10 cellular contexts compared by ENCODE assay signal in genomic region chr19:13959962-13960862, GRCh38.
DNase-seq lines count a peak whose midpoint lies in the region; ATAC-seq and TF ChIP-seq lines count a peak whose summit lies in the region.
"Had no signal": no experiment of that assay in that cellular context is flagged by ENCODE, and none has a peak within 500 bp of the region (broad histone marks: within the 10 kb centered on the region; RNA-seq: fewer than 3 reads in every experiment).

No MANE protein-coding gene starts in this region.

- peak; percentile 22 for TF ChIP-seq CTCF in fibroblast of pulmonary artery (IDR thresholded peaks at IDR 0.05; ENCODE audit: low read length, missing control alignments)

- H3K4me3 Mint-ChIP-seq in stimulated activated effector memory CD8-positive, alpha-beta T cell treated with anti-CD3 and anti-CD28 coated beads, Interleukin-12 subunit alpha, Interleukin-12 subunit beta, amount 100 ng/mL, for 72 hours, result no peak overlapping the region

- DNase-seq in activated T-cell treated with anti-CD3 and anti-CD28 coated beads, Interleukin-2, amount 50 U/mL, for 1 hour, result peak; percentile 51
- DNase-seq in activated T-cell treated with anti-CD3 and anti-CD28 coated beads for 4 hours (no peak), fibroblast of pulmonary artery (ENCODE audit: low read depth) (no peak), SKM-1 treated with dmso at 0.1 percent for 144 hours (lab: John Stamatoyannopoulos, UW; ENCODE audit: unreplicated experiment) (no peak), NCI-H146 (lab: John Stamatoyannopoulos, UW) (no peak)
- DNase-seq in stimulated activated effector memory CD8-positive, alpha-beta T cell treated with anti-CD3 and anti-CD28 coated beads, Interleukin-12 subunit alpha, Interleukin-12 subunit beta, amount 100 ng/mL, for 72 hours (ENCODE audit: low spot score in 2 of 2), result no peak
- DNase-seq: amniotic stem cell had no signal

- peaks cover 73% of the 10 kb centered on the region for H3K36me3 Mint-ChIP-seq in stimulated activated effector memory CD8-positive, alpha-beta T cell treated with anti-CD3 and anti-CD28 coated beads, Interleukin-12 subunit alpha, Interleukin-12 subunit beta, amount 100 ng/mL, for 72 hours

- no peaks in the 10 kb centered on the region for H3K4me1 Mint-ChIP-seq in stimulated activated effector memory CD8-positive, alpha-beta T cell treated with anti-CD3 and anti-CD28 coated beads, Interleukin-12 subunit alpha, Interleukin-12 subunit beta, amount 100 ng/mL, for 72 hours

- H3K27ac Mint-ChIP-seq in stimulated activated effector memory CD8-positive, alpha-beta T cell treated with anti-CD3 and anti-CD28 coated beads, Interleukin-12 subunit alpha, Interleukin-12 subunit beta, amount 100 ng/mL, for 72 hours, result no peak overlapping the region

- ATAC-seq in SK-N-SH treated with all-trans-retinoic acid at 6 μM for 48 hours, result peak; percentile 47; the same call in 2 of the 3 replicates
- ATAC-seq in stimulated activated effector memory CD8-positive, alpha-beta T cell treated with anti-CD3 and anti-CD28 coated beads, Interleukin-12 subunit alpha, Interleukin-12 subunit beta, amount 100 ng/mL, for 72 hours, result peak; percentile 33
- no peak for ATAC-seq in HG03045 (IDR thresholded peaks at IDR 0.05; ENCODE audit: unreplicated experiment)

- H3K9me3 Mint-ChIP-seq in stimulated activated effector memory CD8-positive, alpha-beta T cell treated with anti-CD3 and anti-CD28 coated beads, Interleukin-12 subunit alpha, Interleukin-12 subunit beta, amount 100 ng/mL, for 72 hours, result no peaks in the 10 kb centered on the region

- H3K4me3 ChIP-seq in fibroblast of pulmonary artery (replicated peaks; ENCODE audit: low read depth, low read length), result no peak overlapping the region
- H3K4me3 ChIP-seq: SK-N-MC had no signal

TF ChIP-seq in SK-N-SH treated with all-trans-retinoic acid at 6 μM for 48 hours, 23 proteins besides CTCF, POLR2A, EP300 and RAD21:
- no peak for TF ChIP-seq ZFP30 (CRISPR knock-in tag; IDR thresholded peaks at IDR 0.05)
- no peak for TF ChIP-seq ZNF565 (CRISPR knock-in tag; conservative IDR thresholded peaks at IDR 0.05; ENCODE audit: low read depth)
- no peak for TF ChIP-seq ZNF8 (CRISPR knock-in tag; IDR thresholded peaks at IDR 0.05)
- no peak for TF ChIP-seq OSR1 (CRISPR knock-in tag; IDR thresholded peaks at IDR 0.05)
- no peak for TF ChIP-seq POU6F1 (CRISPR knock-in tag; IDR thresholded peaks at IDR 0.05; ENCODE audit: borderline replicate concordance, low read depth)
- no peak for TF ChIP-seq ZNF70 (CRISPR knock-in tag; IDR thresholded peaks at IDR 0.05)
- TF ChIP-seq ARNTL (CRISPR knock-in tag; IDR thresholded peaks at IDR 0.05; ENCODE audit: borderline replicate concordance, low read depth), result no peak
- no peak for TF ChIP-seq CSRNP3 (CRISPR knock-in tag; IDR thresholded peaks at IDR 0.05)
- TF ChIP-seq BACH2 (CRISPR knock-in tag; IDR thresholded peaks at IDR 0.05; ENCODE audit: borderline replicate concordance), result no peak
- TF ChIP-seq ESRRG (CRISPR knock-in tag; IDR thresholded peaks at IDR 0.05), result no peak
- TF ChIP-seq TSHZ2 (CRISPR knock-in tag; IDR thresholded peaks at IDR 0.05), result no peak
- TF ChIP-seq TOX (CRISPR knock-in tag; IDR thresholded peaks at IDR 0.05; ENCODE audit: borderline replicate concordance), result no peak
- no peak for TF ChIP-seq CSDC2 (CRISPR knock-in tag; IDR thresholded peaks at IDR 0.05)
- no peak for TF ChIP-seq ZFP3 (CRISPR knock-in tag; IDR thresholded peaks at IDR 0.05)
- no peak for TF ChIP-seq ZC3H10 (CRISPR knock-in tag; IDR thresholded peaks at IDR 0.05)
- TF ChIP-seq CREB5 (CRISPR knock-in tag; IDR thresholded peaks at IDR 0.05; ENCODE audit: low read depth), result no peak
